8 cellular contexts compared by ENCODE assay signal in genomic region chr21:29077651-29078090, GRCh38. TPM values are rescaled to one million over a fixed set of nuclear protein-coding genes. Genes with fewer than 3 reads are reported as not detected.
DNase-seq lines count a peak whose midpoint lies in the region; ATAC-seq and TF ChIP-seq lines count a peak whose summit lies in the region.

No MANE protein-coding gene starts in this region.

- peaks cover 3% of the 10 kb centered on the region; the same call in 1 of the 2 replicates for H4K20me1 ChIP-seq in KMS-11 (ENCODE audit: insufficient read depth)

- H3K9me3 ChIP-seq in CD8-positive, alpha-beta T cell (ENCODE audit: low read length): no peaks in the 10 kb centered on the region

- no peaks in the 10 kb centered on the region for H3K27me3 ChIP-seq in CD8-positive, alpha-beta T cell (ENCODE audit: insufficient read depth, low read length)
- no peaks in the 10 kb centered on the region for H3K27me3 ChIP-seq in KMS-11 (ENCODE audit: insufficient read depth, low read depth)

- H3K4me1 ChIP-seq in CD8-positive, alpha-beta T cell (ENCODE audit: insufficient read depth, low read length): peaks cover 59% of the 10 kb centered on the region
- H3K4me1 ChIP-seq in KMS-11 (ENCODE audit: low read depth, poor library complexity, severe bottlenecking): peaks cover 33% of the 10 kb centered on the region

- CTCF ChIA-PET in CD8-positive, alpha-beta T cell (lab: Charles Lee): no interaction called here

- intact Hi-C loops in CD8-positive, alpha-beta T cell (cut with DNase I, micrococcal nuclease): loop anchor here (2.0 to 5.0 kb wide), 2 partner anchors 120 to 221 kb away; partner anchors contain the start of gene BACH1 (in 1 of the 2)

- peak overlapping the region; percentile 92 for H3K27ac Mint-ChIP-seq in CD8-positive, alpha-beta T cell
- peak overlapping the region; percentile 87 for H3K27ac Mint-ChIP-seq in glutamatergic neuron (ENCODE audit: unreplicated experiment)

- H3K36me3 ChIP-seq in CD8-positive, alpha-beta T cell (ENCODE audit: insufficient read depth, low read length): no peaks in the 10 kb centered on the region
- no peaks in the 10 kb centered on the region for H3K36me3 ChIP-seq in KMS-11 (ENCODE audit: insufficient read depth)

- peak in 1 of 7 experiments; percentile 54 for DNase-seq in CD8-positive, alpha-beta T cell
- DNase-seq in activated CD4-positive, alpha-beta T cell treated with anti-CD3 and anti-CD28 coated beads, Interleukin-2, amount 50 U/mL, for 48 hours: peak; percentile 35 to 55
- DNase-seq in glutamatergic neuron: no peak
- no peak for DNase-seq in substantia nigra (lab: John Stamatoyannopoulos, UW)
- no peak for DNase-seq in ureter (ENCODE audit: low spot score)

- peak overlapping the region; percentile 15 for H2AFZ ChIP-seq in KMS-11 (ENCODE audit: low read depth)

- H3K9me3 Mint-ChIP-seq in CD8-positive, alpha-beta T cell: no peaks in the 10 kb centered on the region
- H3K9me3 Mint-ChIP-seq in glutamatergic neuron (ENCODE audit: unreplicated experiment): peaks cover 8% of the 10 kb centered on the region

- no peak for TF ChIP-seq CTCF in CD8-positive, alpha-beta T cell (IDR thresholded peaks at IDR 0.05)
- TF ChIP-seq CTCF in KMS-11 (conservative IDR thresholded peaks at IDR 0.05; ENCODE audit: low read depth, low read length) (no peak), glutamatergic neuron (IDR thresholded peaks at IDR 0.05; ENCODE audit: partially characterized antibody, unreplicated experiment) (no peak)

- peak overlapping the region; percentile 74 for H3K4me2 ChIP-seq in KMS-11

- H3K36me3 Mint-ChIP-seq in CD8-positive, alpha-beta T cell: peaks cover 11% of the 10 kb centered on the region
- H3K36me3 Mint-ChIP-seq in glutamatergic neuron (ENCODE audit: unreplicated experiment): no peaks in the 10 kb centered on the region

- ATAC-seq in CD8-positive, alpha-beta T cell: no peak
- ATAC-seq in HG02840 (IDR thresholded peaks at IDR 0.05; ENCODE audit: low FRiP score, unreplicated experiment) (no peak), GM19023 (IDR thresholded peaks at IDR 0.05; ENCODE audit: unreplicated experiment) (no peak)

- H3K9ac ChIP-seq in KMS-11: peak overlapping the region; percentile 95

- H3K4me3 ChIP-seq in CD8-positive, alpha-beta T cell (ENCODE audit: low read depth, low read length): peak overlapping the region; percentile 42
- no peak overlapping the region for H3K4me3 ChIP-seq in KMS-11 (IDR thresholded peaks at IDR 0.05; ENCODE audit: insufficient read depth, low read depth, low read length)

- peaks cover 31% of the 10 kb centered on the region for H3K79me2 ChIP-seq in KMS-11 (ENCODE audit: insufficient read depth, low read depth)

- no peaks in the 10 kb centered on the region for H3K27me3 Mint-ChIP-seq in CD8-positive, alpha-beta T cell (ENCODE audit: low read depth)
- peaks cover 11% of the 10 kb centered on the region for H3K27me3 Mint-ChIP-seq in glutamatergic neuron (ENCODE audit: unreplicated experiment)

- H3K4me3 Mint-ChIP-seq in CD8-positive, alpha-beta T cell: peak overlapping the region; percentile 82
- peak overlapping the region; percentile 76 for H3K4me3 Mint-ChIP-seq in glutamatergic neuron (ENCODE audit: unreplicated experiment)

- H3K27ac ChIP-seq in CD8-positive, alpha-beta T cell (ENCODE audit: low read depth, low read length): peak overlapping the region; percentile 66
- H3K27ac ChIP-seq in KMS-11 (peak overlapping the region; percentile 96), substantia nigra (ENCODE audit: low read depth, low read length, poor library complexity, severe bottlenecking) (peak overlapping the region; percentile 3)

- H3K4me1 Mint-ChIP-seq in CD8-positive, alpha-beta T cell (ENCODE audit: low read depth): peaks cover 72% of the 10 kb centered on the region
- H3K4me1 Mint-ChIP-seq in glutamatergic neuron (ENCODE audit: low read depth, unreplicated experiment): peaks cover 3% of the 10 kb centered on the region

- POLR2A ChIA-PET in CD8-positive, alpha-beta T cell (lab: Charles Lee): interaction anchor here (1.7 to 2.1 kb wide), 2 partner anchors 75 to 222 kb away, joined by 8 to 9 read pairs; partner anchors contain the start of gene BACH1

RNA-seq across cellular contexts. Expression of gene CCT8, which starts 4.2 kb away (rescaled TPM):
- total RNA-seq in CD8-positive, alpha-beta T cell: 100 to 1,000 TPM; 104 to 116 TPM
- total RNA-seq in glutamatergic neuron (ENCODE audit: unreplicated experiment): 186 TPM
- 121 TPM for total RNA-seq in ureter

RNA-seq across cellular contexts. Expression of gene MAP3K7CL, which starts 52.8 kb away (rescaled TPM):
- 1 to 10 TPM; 2.3 to 2.9 TPM for total RNA-seq in CD8-positive, alpha-beta T cell
- total RNA-seq in glutamatergic neuron (ENCODE audit: unreplicated experiment) (1.2 TPM), ureter (11.5 TPM)

RNA-seq across cellular contexts. Expression of gene USP16, which starts 53.2 kb away (rescaled TPM):
- total RNA-seq in CD8-positive, alpha-beta T cell: 10 to 100 TPM; 84.8 to 91.2 TPM
- total RNA-seq in glutamatergic neuron (ENCODE audit: unreplicated experiment): 21.9 TPM
- 51.3 TPM for total RNA-seq in ureter

RNA-seq across cellular contexts. Expression of gene RWDD2B, which starts 58.5 kb away (rescaled TPM):
- total RNA-seq in CD8-positive, alpha-beta T cell: 1 to 10 TPM in 1 of 2 experiments, under 1 TPM in 1; 0.97 to 1.2 TPM
- total RNA-seq in glutamatergic neuron (ENCODE audit: unreplicated experiment): 12.3 TPM
- 21.0 TPM for total RNA-seq in ureter

Comparison
In these comparisons a context has a peak if more than half of its experiments do, and no peak if none do; other contexts are left out.
1. DNase-seq: peak in activated CD4-positive, alpha-beta T cell treated with anti-CD3 and anti-CD28 coated beads, Interleukin-2, amount 50 U/mL, for 48 hours (2 of 2); none in glutamatergic neuron (single experiment), substantia nigra (0 of 49) and ureter (single experiment).
2. H3K27ac ChIP-seq: peak in every context shown above with its lines; median percentile 96 in KMS-11; 66 in CD8-positive, alpha-beta T cell; 3 in substantia nigra.